Comparison of ENCODE assay signal across 8 cellular contexts in the genomic region with DNA sequence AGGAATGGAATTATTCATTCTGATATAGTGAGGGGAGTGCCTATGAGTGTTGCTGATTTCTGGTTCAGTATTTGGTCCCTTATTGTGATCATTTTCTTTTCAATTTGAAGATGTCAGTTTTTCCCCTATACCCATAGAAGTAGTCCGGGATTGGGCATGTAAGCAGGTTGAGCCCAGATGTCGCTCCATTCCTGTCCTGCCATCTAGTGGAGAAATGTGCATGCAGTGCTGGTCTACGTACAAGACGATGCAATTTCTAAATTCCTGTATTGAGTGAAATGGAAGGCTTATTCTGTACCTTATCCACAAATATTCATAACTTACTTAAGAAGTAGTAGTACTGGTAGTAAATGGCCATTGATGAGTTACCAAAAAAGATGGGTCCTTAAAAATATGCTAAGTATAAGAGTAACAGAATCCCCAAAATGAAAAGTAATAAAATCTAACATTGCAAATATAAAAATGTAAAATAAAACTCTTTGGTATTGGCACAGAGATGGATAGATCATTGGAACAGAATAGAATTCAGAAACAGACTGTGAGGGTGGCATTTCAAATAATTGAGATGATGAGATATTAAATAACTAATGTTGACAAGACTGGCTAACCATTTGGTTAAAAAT.
DNase-seq lines count a peak whose midpoint lies in the region; ATAC-seq and TF ChIP-seq lines count a peak whose summit lies in the region.

No MANE protein-coding gene starts in this region.

- H3K9me2 ChIP-seq in MM.1S (replicated peaks; ENCODE audit: insufficient read depth, low read length) = no peaks in the 10 kb centered on the region

- H3K9ac ChIP-seq in MM.1S (ENCODE audit: low read length) = no peak overlapping the region
- H3K9ac ChIP-seq in SK-N-MC (ENCODE audit: insufficient read length) = no peak overlapping the region

- peaks cover 4% of the 10 kb centered on the region for H3K27me3 Mint-ChIP-seq in HFFc6 (ENCODE audit: insufficient read depth)
- no peaks in the 10 kb centered on the region for H3K27me3 Mint-ChIP-seq in stimulated activated naive B cell treated with anti-CD40 and anti-IgM and Interleukin-4, amounts not matched to agents 10 μg/mL and 1 μg/mL and 100 μg/mL, for 72 hours

- H3K27me3 ChIP-seq in A673 (replicated peaks; ENCODE audit: insufficient read depth, low read depth, low read length, poor library complexity) (no peaks in the 10 kb centered on the region), MM.1S (replicated peaks; ENCODE audit: insufficient read depth, low read length) (no peaks in the 10 kb centered on the region)

- no peaks in the 10 kb centered on the region for H3K9me3 Mint-ChIP-seq in HFFc6
- H3K9me3 Mint-ChIP-seq in stimulated activated naive B cell treated with anti-CD40 and anti-IgM and Interleukin-4, amounts not matched to agents 10 μg/mL and 1 μg/mL and 100 μg/mL, for 72 hours = no peaks in the 10 kb centered on the region

- no peak overlapping the region for H3K4me3 ChIP-seq in A673 (ENCODE audit: low read depth, low read length, poor library complexity, severe bottlenecking)
- H3K4me3 ChIP-seq in MM.1S (ENCODE audit: low read length) = no peak overlapping the region
- no peak overlapping the region for H3K4me3 ChIP-seq in SK-N-MC

- H4K20me1 ChIP-seq in MM.1S (ENCODE audit: insufficient read depth, low read length) = no peaks in the 10 kb centered on the region

- no peak overlapping the region for H2AFZ ChIP-seq in MM.1S (ENCODE audit: low read length)

- BruUV-seq in A673 (replicated peaks; lab: Mats Ljungman, UMichigan) = no TSS peak

- intact Hi-C loops in A673 (cut with micrococcal nuclease; ENCODE audit: unreplicated experiment) = loop anchor here (1.0 kb wide), 1 partner anchor 273 kb away; no protein-coding TSS in a partner anchor

- H3K4me2 ChIP-seq in MM.1S (ENCODE audit: low read depth, low read length) = no peak overlapping the region

- H3K36me3 ChIP-seq in A673 (ENCODE audit: insufficient read depth, low read length, poor library complexity, severe bottlenecking) (no peaks in the 10 kb centered on the region), MM.1S (replicated peaks; ENCODE audit: insufficient read depth, low read length) (no peaks in the 10 kb centered on the region), SK-N-MC (ENCODE audit: insufficient read depth, low read length) (no peaks in the 10 kb centered on the region)

- H3K36me3 Mint-ChIP-seq in HFFc6 (ENCODE audit: low read depth) = no peaks in the 10 kb centered on the region
- peaks cover under 1 to 3% of the 10 kb centered on the region in 2 donors for H3K36me3 Mint-ChIP-seq in stimulated activated naive B cell treated with anti-CD40 and anti-IgM and Interleukin-4, amounts not matched to agents 10 μg/mL and 1 μg/mL and 100 μg/mL, for 72 hours

- no peaks in the 10 kb centered on the region for H3K79me2 ChIP-seq in MM.1S (ENCODE audit: low read length)

- H3K27ac Mint-ChIP-seq in HFFc6 = no peak overlapping the region
- no peak overlapping the region for H3K27ac Mint-ChIP-seq in stimulated activated naive B cell treated with anti-CD40 and anti-IgM and Interleukin-4, amounts not matched to agents 10 μg/mL and 1 μg/mL and 100 μg/mL, for 72 hours

- no peak overlapping the region for H3K27ac ChIP-seq in A673 (ENCODE audit: low read depth, low read length, poor library complexity, severe bottlenecking)
- no peak overlapping the region for H3K27ac ChIP-seq in MM.1S (ENCODE audit: low read length)
- H3K27ac ChIP-seq in SK-N-MC = no peak overlapping the region

- H3K4me1 ChIP-seq in A673 (ENCODE audit: insufficient read depth, low read length, poor library complexity, severe bottlenecking) (no peaks in the 10 kb centered on the region), MM.1S (ENCODE audit: low read length) (no peaks in the 10 kb centered on the region)

- no peaks in the 10 kb centered on the region for H3F3A ChIP-seq in MM.1S (ENCODE audit: insufficient read depth, low read length)

- POLR2A ChIA-PET in A673 (lab: Charles Lee; ENCODE audit: low non-redundant PET) = interaction anchor here (0.7 kb wide), 1 partner anchor 193 kb away, joined by 3 read pairs; no protein-coding TSS in a partner anchor

- CTCF ChIA-PET in A673 (lab: Charles Lee) = interaction anchor here (1.0 kb wide), 1 partner anchor 242 kb away, joined by 4 read pairs; no protein-coding TSS in a partner anchor

- ATAC-seq in stimulated activated naive B cell treated with anti-CD40 and anti-IgM and Interleukin-4, amounts not matched to agents 10 μg/mL and 1 μg/mL and 100 μg/mL, for 72 hours (replicated peaks) = peak; percentile 94 to 98

- H3K4me1 Mint-ChIP-seq in HFFc6 (ENCODE audit: low read depth) = no peaks in the 10 kb centered on the region
- peaks cover 4 to 23% of the 10 kb centered on the region in 2 donors for H3K4me1 Mint-ChIP-seq in stimulated activated naive B cell treated with anti-CD40 and anti-IgM and Interleukin-4, amounts not matched to agents 10 μg/mL and 1 μg/mL and 100 μg/mL, for 72 hours

- H3K4me3 Mint-ChIP-seq in HFFc6 = no peak overlapping the region
- no peak overlapping the region for H3K4me3 Mint-ChIP-seq in stimulated activated naive B cell treated with anti-CD40 and anti-IgM and Interleukin-4, amounts not matched to agents 10 μg/mL and 1 μg/mL and 100 μg/mL, for 72 hours

- no peaks in the 10 kb centered on the region for H3K9me3 ChIP-seq in A673 (ENCODE audit: low read depth, low read length, poor library complexity, severe bottlenecking)
- H3K9me3 ChIP-seq in MM.1S (replicated peaks; ENCODE audit: insufficient read depth, low read length) = no peaks in the 10 kb centered on the region
- H3K9me3 ChIP-seq in SK-N-MC (ENCODE audit: low read depth, low read length) = no peaks in the 10 kb centered on the region

- TF ChIP-seq CTCF in A673 (conservative IDR thresholded peaks at IDR 0.05; ENCODE audit: low read depth, low read length) (peak; percentile 92), GM12873 (IDR thresholded peaks at IDR 0.05; ENCODE audit: insufficient read depth, low read depth, low read length, missing control alignments) (peak; percentile 88), HFFc6 (IDR thresholded peaks at IDR 0.05) (peak; percentile 90), MM.1S (IDR thresholded peaks at IDR 0.05; ENCODE audit: low read length) (peak; percentile 87)

- DNase-seq in A673 (ENCODE audit: low spot score) (peak; percentile 79), HFFc6 (peak; percentile 57), MM.1S (peak; percentile 60), SK-N-MC (ENCODE audit: low read depth, low spot score) (peak; percentile 68), cerebellar cortex (ENCODE audit: low spot score) (peak; percentile 86), left kidney (ENCODE audit: low read depth, low spot score) (peak; percentile 87)
- peak; percentile 32 for DNase-seq in stimulated activated naive B cell treated with anti-CD40 and anti-IgM and Interleukin-4, amounts not matched to agents 10 μg/mL and 1 μg/mL and 100 μg/mL, for 72 hours

Comparison
In these comparisons a context has a peak if more than half of its experiments do, and no peak if none do; other contexts are left out.
1. DNase-seq: peak in every context shown above with its lines; median percentile 87 in left kidney; 86 in cerebellar cortex; 79 in A673; 68 in SK-N-MC; 60 in MM.1S; 57 in HFFc6; 32 in stimulated activated naive B cell treated with anti-CD40 and anti-IgM and Interleukin-4, amounts not matched to agents 10 μg/mL and 1 μg/mL and 100 μg/mL, for 72 hours.